In genomic region chr6:90294614-90294988, GRCh38 we compare ENCODE assay signal across 8 cellular contexts. TPM values are rescaled to one million over a fixed set of nuclear protein-coding genes. Genes with fewer than 3 reads are reported as not detected.
DNase-seq lines count a peak whose midpoint lies in the region; ATAC-seq and TF ChIP-seq lines count a peak whose summit lies in the region.

No MANE protein-coding gene starts in this region.

- intact Hi-C loops in activated CD4-positive, alpha-beta memory T cell treated with anti-CD3 and anti-CD28 coated beads for 36 hours (cut with micrococcal nuclease): loop anchor here (1.0 to 2.0 kb wide), 3 partner anchors 56 to 184 kb away; no protein-coding TSS in a partner anchor
- intact Hi-C loops in esophagus muscularis mucosa (cut with DNase I): loop anchor here (5.0 to 10.0 kb wide), 2 partner anchors 67 to 470 kb away; partner anchors contain the start of gene CASP8AP2

- DNase-seq in Jurkat, Clone E6-1 (ENCODE audit: low read depth, low spot score): no peak
- peak; percentile 58 for DNase-seq in activated CD4-positive, alpha-beta memory T cell treated with anti-CD3 and anti-CD28 coated beads for 36 hours
- DNase-seq in esophagus muscularis mucosa (ENCODE audit: extremely low spot score) (no peak), foreskin melanocyte (no peak), NCI-H526 treated with DMSO at 0.1 percent for 48 hours (lab: John Stamatoyannopoulos, UW) (no peak)

- peaks cover 51% of the 10 kb centered on the region for H3K4me1 Mint-ChIP-seq in activated CD4-positive, alpha-beta memory T cell treated with anti-CD3 and anti-CD28 coated beads for 36 hours (ENCODE audit: low read depth)

- TF ChIP-seq POLR2A in esophagus muscularis mucosa (IDR thresholded peaks at IDR 0.05; ENCODE audit: low read depth): no peak

- peaks cover 9 to 48% (median 41%) of the 10 kb centered on the region in 4 donors for H3K4me1 ChIP-seq in esophagus muscularis mucosa

- H3K4me3 Mint-ChIP-seq in activated CD4-positive, alpha-beta memory T cell treated with anti-CD3 and anti-CD28 coated beads for 36 hours: peak overlapping the region; percentile 79

- no peak for TF ChIP-seq EP300 in esophagus muscularis mucosa (IDR thresholded peaks at IDR 0.05)

- H3K27me3 ChIP-seq in esophagus muscularis mucosa: no peaks in the 10 kb centered on the region

- ATAC-seq in HG03135 (IDR thresholded peaks at IDR 0.05; ENCODE audit: unreplicated experiment) (no peak), HG03354 (IDR thresholded peaks at IDR 0.05; ENCODE audit: poor library complexity, severe bottlenecking, unreplicated experiment) (no peak)

- TF ChIP-seq CTCF in esophagus muscularis mucosa (IDR thresholded peaks at IDR 0.05): no peak

- H3K27ac Mint-ChIP-seq in activated CD4-positive, alpha-beta memory T cell treated with anti-CD3 and anti-CD28 coated beads for 36 hours: peak overlapping the region; percentile 86

- H3K27ac ChIP-seq in esophagus muscularis mucosa (replicated peaks in 1 of 4) (peak overlapping the region; percentile 96 to 97 (median 96)), skin epidermis (peak overlapping the region in 15 of 21 experiments; percentile 13 to 92 (median 82))

- CTCF ChIA-PET in activated CD4-positive, alpha-beta memory T cell treated with anti-CD3 and anti-CD28 coated beads for 36 hours (lab: Charles Lee): interaction anchor here (1.0 to 7.4 kb wide), 4 partner anchors 10 to 184 kb away, joined by 3 to 48 read pairs (median 6); no protein-coding TSS in a partner anchor

- no peaks in the 10 kb centered on the region for H3K9me3 Mint-ChIP-seq in activated CD4-positive, alpha-beta memory T cell treated with anti-CD3 and anti-CD28 coated beads for 36 hours

- H3K4me3 ChIP-seq in Jurkat, Clone E6-1 (ENCODE audit: low read length): peak overlapping the region; percentile 73
- H3K4me3 ChIP-seq in esophagus muscularis mucosa (peak overlapping the region; percentile 92 to 98 (median 96)), skin epidermis (peak overlapping the region; percentile 55 to 91 (median 73))

- POLR2A ChIA-PET in activated CD4-positive, alpha-beta memory T cell treated with anti-CD3 and anti-CD28 coated beads for 36 hours (lab: Charles Lee): interaction anchor here (0.6 to 3.0 kb wide), 4 partner anchors 94 to 315 kb away, joined by 3 to 23 read pairs (median 8); no protein-coding TSS in a partner anchor

- peaks cover 7% of the 10 kb centered on the region for H3K27me3 Mint-ChIP-seq in activated CD4-positive, alpha-beta memory T cell treated with anti-CD3 and anti-CD28 coated beads for 36 hours

- 37% methylated on average over 15 of the region's 15 CpGs for WGBS in esophagus muscularis mucosa

- no peaks in the 10 kb centered on the region for H3K9me3 ChIP-seq in esophagus muscularis mucosa

- H3K36me3 Mint-ChIP-seq in activated CD4-positive, alpha-beta memory T cell treated with anti-CD3 and anti-CD28 coated beads for 36 hours: peaks cover 32% of the 10 kb centered on the region

- H3K36me3 ChIP-seq in esophagus muscularis mucosa: no peaks in the 10 kb centered on the region

RNA-seq across cellular contexts. Expression of gene BACH2, which starts 2.0 kb away (rescaled TPM):
- 2.4 TPM for polyA plus RNA-seq in Jurkat, Clone E6-1 (2012; ENCODE audit: insufficient read depth, insufficient read length)
- total RNA-seq in activated CD4-positive, alpha-beta memory T cell treated with anti-CD3 and anti-CD28 coated beads for 36 hours: 10 to 100 TPM; 49.2 to 55.4 TPM
- 1 to 10 TPM; 4.2 to 9.8 (median 5.8) TPM for total RNA-seq in esophagus muscularis mucosa

Comparison
In these comparisons a context has a peak if more than half of its experiments do, and no peak if none do; other contexts are left out.
1. RNA of gene BACH2, which starts 2.0 kb away (total RNA-seq): 49.2 to 55.4 TPM in activated CD4-positive, alpha-beta memory T cell treated with anti-CD3 and anti-CD28 coated beads for 36 hours; 4.2 to 9.8 TPM in esophagus muscularis mucosa; every median in the first group is over 4 times any median in the second.
2. Peak in every context shown above with its lines, with median percentiles within 50 percentile points of each other: H3K4me3 ChIP-seq.